ENCODE assay signal across 26 cellular contexts in genomic region chr7:155577509-155577905, GRCh38. TPM values are rescaled to one million over a fixed set of nuclear protein-coding genes. Genes with fewer than 3 reads are reported as not detected.
"Had no signal": no experiment of that assay in that cellular context is flagged by ENCODE, and none has a peak within 500 bp of the region (broad histone marks: within the 10 kb centered on the region; RNA-seq: fewer than 3 reads in every experiment).

No MANE protein-coding gene starts in this region.

- FAIRE-seq: HepG2, RCC 7860 had no signal

- H3K4me2 ChIP-seq: SK-N-SH had no signal

- H3K27me3 ChIP-seq: MG63 had no signal

- H3K4me3 ChIP-seq: MG63 had no signal

- H3K36me3 ChIP-seq: MG63 had no signal

- DNase-seq: IMR-90, Karpas-422, KG1, MG63, NCI-H1092, NCI-H1105 treated with DMSO at 0.1 percent for 48 hours, NCI-H1417 treated with DMSO at 0.1 percent for 48 hours, NCI-H146, NCI-H1694 treated with DMSO at 0.1 percent for 48 hours, NCI-H1930, NCI-H2081, NCI-H2107, NCI-H2171, NCI-H226, NCI-H446, NCI-H510A, NCI-H524 treated with DMSO at 0.1 percent for 48 hours, NCI-H69, NCI-H774, RPMI8226, SHP77, SK-N-SH had no signal

- H3K9me3 ChIP-seq: MG63, SK-N-SH had no signal

RNA-seq across cellular contexts. Expression of gene CNPY1, which starts 31.1 kb away (rescaled TPM):
- total RNA-seq: HepG2, HT1080, IMR-90, SK-MEL-5 had no signal
- polyA plus RNA-seq: HepG2, IMR-90, SK-N-SH had no signal
